In the genomic region with DNA sequence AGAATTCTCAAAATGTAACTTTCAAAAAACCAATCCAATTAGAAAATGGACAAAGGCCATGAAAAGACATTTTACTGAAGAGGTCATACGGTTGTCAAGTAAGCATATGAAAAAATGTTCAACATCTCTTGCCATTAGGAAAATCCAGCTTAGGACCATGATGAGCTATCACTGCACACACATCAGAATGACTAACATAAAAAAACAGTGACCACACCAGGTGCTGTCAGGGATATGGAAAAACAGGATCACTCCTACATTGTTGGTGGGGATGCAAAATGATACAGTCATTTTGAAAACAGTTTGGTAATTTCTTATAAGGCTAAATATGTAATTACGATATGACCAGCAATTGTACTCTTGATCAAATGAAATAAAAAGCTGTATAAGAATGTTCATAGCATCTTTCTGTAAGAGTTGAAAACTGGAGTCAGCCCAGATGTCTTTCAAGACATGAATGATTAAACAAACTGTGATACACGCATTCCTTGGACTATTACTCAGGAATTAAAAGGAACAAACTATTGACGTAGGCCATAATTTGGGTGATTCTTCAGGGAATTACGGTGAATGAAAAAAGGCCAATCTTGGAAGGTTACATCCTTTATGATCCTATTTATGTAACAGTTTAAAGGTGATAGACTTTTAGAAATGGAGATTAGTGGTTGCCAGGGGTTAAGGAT, we compare ENCODE assay signal across 13 cellular contexts. TPM values are rescaled to one million over a fixed set of nuclear protein-coding genes. Genes with fewer than 3 reads are reported as not detected.
DNase-seq lines count a peak whose midpoint lies in the region; TF ChIP-seq lines count a peak whose summit lies in the region.
"Had no signal": no experiment of that assay in that cellular context is flagged by ENCODE, and none has a peak within 500 bp of the region (broad histone marks: within the 10 kb centered on the region; RNA-seq: fewer than 3 reads in every experiment).

No MANE protein-coding gene starts in this region.

- no peaks in the 10 kb centered on the region for H3K9me3 ChIP-seq in breast epithelium
- H3K9me3 ChIP-seq in fibroblast of lung (ENCODE audit: control insufficient read depth, insufficient read depth, low read depth, low read length) = no peaks in the 10 kb centered on the region
- H3K9me3 ChIP-seq in ascending aorta = peaks cover 0 to 11% of the 10 kb centered on the region in 2 donors
- H3K9me3 ChIP-seq in MG63 = peaks cover 8% of the 10 kb centered on the region

- H3K9ac ChIP-seq in fibroblast of lung (ENCODE audit: insufficient read depth, low read length) = no peak overlapping the region

- H3K27me3 Mint-ChIP-seq in MCF 10A (ENCODE audit: insufficient read depth, unreplicated experiment) = no peaks in the 10 kb centered on the region

- no peak for TF ChIP-seq POLR2A in breast epithelium (IDR thresholded peaks at IDR 0.05)

- intact Hi-C loops in MCF 10A (cut with micrococcal nuclease) = no loop called here
- intact Hi-C loops in breast epithelium (cut with DNase I; ENCODE audit: low total_unique reads) = no loop called here
- intact Hi-C loops in ascending aorta (cut with DNase I) = no loop called here

- CTCF ChIA-PET in MCF 10A (lab: Yijun Ruan, JAX) = interaction anchor here (0.5 to 1.2 kb wide), 3 partner anchors 20 to 472 kb away, joined by 3 to 4 read pairs (median 3); no protein-coding TSS in a partner anchor
- CTCF ChIA-PET in RWPE1 (lab: Yijun Ruan, JAX) = no interaction called here

- TF ChIP-seq CTCF in MCF 10A (IDR thresholded peaks at IDR 0.05; ENCODE audit: unreplicated experiment) (no peak), breast epithelium (IDR thresholded peaks at IDR 0.05) (no peak), RWPE1 (conservative IDR thresholded peaks at IDR 0.05; ENCODE audit: low read depth) (no peak), fibroblast of lung (conservative IDR thresholded peaks at IDR 0.05 in 1 of 2, IDR thresholded peaks at IDR 0.05 in 1 of 2; ENCODE audit: low read depth in 1 of 2, low read length in 2 of 2) (no peak), ascending aorta (IDR thresholded peaks at IDR 0.05) (no peak)

- no peak overlapping the region for H3K4me3 Mint-ChIP-seq in MCF 10A (ENCODE audit: unreplicated experiment)
- H3K4me3 Mint-ChIP-seq: activated naive CD8-positive, alpha-beta T cell had no signal

- H3K4me1 ChIP-seq in breast epithelium (no peaks in the 10 kb centered on the region), fibroblast of lung (ENCODE audit: control insufficient read depth, extremely low read depth, insufficient read depth, low read length) (no peaks in the 10 kb centered on the region), ascending aorta (no peaks in the 10 kb centered on the region)
- H3K4me1 ChIP-seq: Caco-2, psoas muscle had no signal

- no peaks in the 10 kb centered on the region for H3K9me3 Mint-ChIP-seq in MCF 10A (ENCODE audit: unreplicated experiment)

- H3K27me3 ChIP-seq in breast epithelium (no peaks in the 10 kb centered on the region), fibroblast of lung (ENCODE audit: control insufficient read depth, insufficient read depth, low read length) (no peaks in the 10 kb centered on the region), ascending aorta (no peaks in the 10 kb centered on the region), MG63 (no peaks in the 10 kb centered on the region)

- POLR2A ChIA-PET in MCF 10A (lab: Yijun Ruan, JAX) (interaction anchor here (0.6 to 1.1 kb wide), 5 partner anchors 8 to 1025 kb away, joined by 3 to 4 read pairs (median 3); no protein-coding TSS in a partner anchor), RWPE1 (lab: Yijun Ruan, JAX; ENCODE audit: low non-redundant PET) (no interaction called here)

- BruUV-seq in MCF 10A (replicated peaks; lab: Mats Ljungman, UMichigan) = no TSS peak

- H2AFZ ChIP-seq in fibroblast of lung (ENCODE audit: low read length) = no peak overlapping the region

- H3K27ac Mint-ChIP-seq in MCF 10A (ENCODE audit: low read depth, unreplicated experiment) = peak overlapping the region; percentile 66
- H3K27ac Mint-ChIP-seq: activated naive CD8-positive, alpha-beta T cell had no signal

- H3K4me2 ChIP-seq in fibroblast of lung (ENCODE audit: extremely low read depth, insufficient read depth, low read length) = no peak overlapping the region

- no peaks in the 10 kb centered on the region for H4K20me1 ChIP-seq in fibroblast of lung (ENCODE audit: control insufficient read depth, extremely low read depth, insufficient read depth, low read length)

- H3K27ac ChIP-seq in breast epithelium (no peak overlapping the region), RWPE1 (no peak overlapping the region), fibroblast of lung (ENCODE audit: insufficient read depth, low read length) (no peak overlapping the region), ascending aorta (no peak overlapping the region)
- H3K27ac ChIP-seq: left ventricle myocardium inferior, psoas muscle had no signal

- no peaks in the 10 kb centered on the region for H3K79me2 ChIP-seq in fibroblast of lung (ENCODE audit: control insufficient read depth, insufficient read depth, low read length)

- no peaks in the 10 kb centered on the region for H3K36me3 Mint-ChIP-seq in MCF 10A (ENCODE audit: insufficient read depth, unreplicated experiment)

- DNase-seq in MCF 10A (ENCODE audit: unreplicated experiment) (peak; percentile 26), breast epithelium (ENCODE audit: low spot score in 2 of 2) (no peak), RWPE1 (ENCODE audit: low spot score) (peak; percentile 21), fibroblast of lung (ENCODE audit: low read depth in 2 of 2) (peak; percentile 60 to 68), NCI-H2081 treated with DMSO at 0.1 percent for 48 hours (lab: John Stamatoyannopoulos, UW) (no peak), ascending aorta (ENCODE audit: low spot score in 2 of 2) (no peak), MG63 (no peak)
- DNase-seq in stimulated activated CD4-positive, alpha-beta T cell treated with anti-CD3 and anti-CD28 coated beads, Interleukin-4, amount 100 ng/mL, for 1 hour = no peak
- DNase-seq: Caco-2, left ventricle myocardium inferior, psoas muscle, RPMI8226 had no signal

- H3K4me3 ChIP-seq in breast epithelium (no peak overlapping the region), fibroblast of lung (replicated peaks in 1 of 4; ENCODE audit: control extremely low read depth in 1 of 4, insufficient read depth in 1 of 4, low read depth in 3 of 4, low read length in 4 of 4) (no peak overlapping the region), ascending aorta (no peak overlapping the region), MG63 (no peak overlapping the region)
- H3K4me3 ChIP-seq: left ventricle myocardium inferior, psoas muscle had no signal

- no peaks in the 10 kb centered on the region for H3K36me3 ChIP-seq in breast epithelium
- no peaks in the 10 kb centered on the region for H3K36me3 ChIP-seq in fibroblast of lung (ENCODE audit: control insufficient read depth, insufficient read depth, low read length)
- no peaks in the 10 kb centered on the region for H3K36me3 ChIP-seq in ascending aorta
- H3K36me3 ChIP-seq in MG63 = no peaks in the 10 kb centered on the region
- H3K36me3 ChIP-seq: left ventricle myocardium inferior had no signal

- peaks cover 12% of the 10 kb centered on the region for H3K4me1 Mint-ChIP-seq in MCF 10A (ENCODE audit: insufficient read depth, unreplicated experiment)

RNA-seq across cellular contexts. Expression of a gene that starts 26.9 kb away (rescaled TPM):
- 2.4 TPM in 2 replicates for total RNA-seq in MCF 10A (2022)
- total RNA-seq in breast epithelium = 10 to 100 TPM; 10.8 to 16.1 (median 14.9) TPM
- 6.9 and 8.4 TPM in 2 replicates for total RNA-seq in fibroblast of lung
- 6.0 and 9.6 TPM in 2 replicates for polyA plus RNA-seq in fibroblast of lung
- polyA plus RNA-seq in fibroblast of lung (2012) = 4.7 and 6.0 TPM in 2 replicates
- polyA minus RNA-seq in fibroblast of lung (ENCODE audit: low replicate concordance) = 1.7 and 2.4 TPM in 2 replicates
- 1.8 TPM for total RNA-seq in ascending aorta
- 2.0 and 3.0 TPM in 2 replicates for total RNA-seq in MG63 (2014; rRNA removed; shearing (Covaris generic); ENCODE audit: low replicate concordance)

Comparison
In these comparisons a context has a peak if more than half of its experiments do, and no peak if none do; other contexts are left out.
1. DNase-seq: peak in MCF 10A (single experiment), RWPE1 (single experiment) and fibroblast of lung (2 of 2); none in breast epithelium (0 of 2), NCI-H2081 treated with DMSO at 0.1 percent for 48 hours (single experiment), ascending aorta (0 of 2), MG63 (single experiment) and stimulated activated CD4-positive, alpha-beta T cell treated with anti-CD3 and anti-CD28 coated beads, Interleukin-4, amount 100 ng/mL, for 1 hour (single experiment).